8 cellular contexts compared by ENCODE assay signal in the genomic region with DNA sequence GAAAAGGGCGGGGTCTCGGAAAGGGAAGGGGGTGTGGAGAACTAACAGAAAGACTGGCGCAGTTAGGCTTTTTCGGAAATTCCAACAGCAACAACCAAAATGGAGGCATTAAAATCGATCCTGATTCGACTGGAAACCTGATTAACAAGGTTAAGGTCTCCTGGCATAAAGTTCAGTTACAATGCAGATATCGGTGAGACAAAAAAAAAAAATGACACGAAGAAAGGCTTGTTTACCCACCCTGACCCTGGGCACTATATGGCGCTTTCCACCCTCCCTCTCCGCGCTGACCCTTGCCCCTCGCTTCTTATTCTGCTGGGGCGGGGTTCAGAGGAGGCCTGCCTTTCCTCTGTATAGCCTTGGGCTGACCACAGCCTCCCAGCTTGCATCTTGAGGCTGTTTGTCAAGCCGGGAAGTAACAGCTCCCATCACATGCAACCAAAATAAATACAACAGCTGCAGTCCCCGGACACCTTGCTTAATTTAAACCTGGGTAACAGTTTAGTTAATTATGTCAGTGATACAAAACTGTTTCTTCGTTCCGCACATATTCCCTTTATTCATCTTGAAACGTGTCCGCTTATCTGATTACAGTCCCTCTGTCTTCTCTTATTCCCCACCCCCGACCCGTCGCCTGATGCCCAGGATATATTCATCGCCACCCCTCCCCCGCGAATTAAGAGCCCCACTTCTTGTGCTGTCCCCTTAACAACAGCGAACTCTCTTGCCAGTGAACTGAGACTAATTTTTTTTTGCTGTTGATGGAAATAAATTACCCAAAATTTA. TPM values are rescaled to one million over a fixed set of nuclear protein-coding genes. Genes with fewer than 3 reads are reported as not detected.
A peak's percentile ranks its signal among the peaks of the same experiment; 100 is the strongest.
DNase-seq lines count a peak whose midpoint lies in the region; ATAC-seq and TF ChIP-seq lines count a peak whose summit lies in the region.

No MANE protein-coding gene starts in this region.

- peaks cover 11% of the 10 kb centered on the region for H3K9me3 Mint-ChIP-seq in activated naive CD8-positive, alpha-beta T cell treated with anti-CD3 and anti-CD28 coated beads, Interleukin-2, amount 50 U/mL, for 24 hours
- H3K9me3 Mint-ChIP-seq in osteocyte (ENCODE audit: unreplicated experiment), result no peaks in the 10 kb centered on the region

- H3K4me3 Mint-ChIP-seq in activated naive CD8-positive, alpha-beta T cell treated with anti-CD3 and anti-CD28 coated beads, Interleukin-2, amount 50 U/mL, for 24 hours, result peak overlapping the region; percentile 99
- peak overlapping the region; percentile 83 for H3K4me3 Mint-ChIP-seq in osteocyte (ENCODE audit: unreplicated experiment)

- H3K27me3 Mint-ChIP-seq in activated naive CD8-positive, alpha-beta T cell treated with anti-CD3 and anti-CD28 coated beads, Interleukin-2, amount 50 U/mL, for 24 hours, result peaks cover 4% of the 10 kb centered on the region
- no peaks in the 10 kb centered on the region for H3K27me3 Mint-ChIP-seq in osteocyte (ENCODE audit: unreplicated experiment)

- peaks cover 30% of the 10 kb centered on the region for H3K4me1 ChIP-seq in SJSA1 (replicated peaks)
- peaks cover 50% of the 10 kb centered on the region for H3K4me1 ChIP-seq in vagina

- H3K4me1 Mint-ChIP-seq in activated naive CD8-positive, alpha-beta T cell treated with anti-CD3 and anti-CD28 coated beads, Interleukin-2, amount 50 U/mL, for 24 hours, result peaks cover 52% of the 10 kb centered on the region
- H3K4me1 Mint-ChIP-seq in osteocyte (ENCODE audit: unreplicated experiment), result peaks cover 51% of the 10 kb centered on the region

- H3K36me3 ChIP-seq in SJSA1 (peaks cover 11% of the 10 kb centered on the region), vagina (no peaks in the 10 kb centered on the region)

- TF ChIP-seq POLR2A in vagina (IDR thresholded peaks at IDR 0.05), result peak in 1 of 2 donors; percentile 67

- ATAC-seq in GM19351 (IDR thresholded peaks at IDR 0.05; ENCODE audit: unreplicated experiment), result peak; percentile 14
- no peak for ATAC-seq in activated naive CD8-positive, alpha-beta T cell treated with anti-CD3 and anti-CD28 coated beads, Interleukin-2, amount 50 U/mL, for 24 hours
- peak; percentile 54 for ATAC-seq in Right ventricle myocardium superior (ENCODE audit: poor library complexity)

- TF ChIP-seq CTCF in osteocyte (IDR thresholded peaks at IDR 0.05) (no peak), vagina (IDR thresholded peaks at IDR 0.05) (no peak)

- peak overlapping the region; percentile 100 for H3K27ac Mint-ChIP-seq in activated naive CD8-positive, alpha-beta T cell treated with anti-CD3 and anti-CD28 coated beads, Interleukin-2, amount 50 U/mL, for 24 hours
- peak overlapping the region; percentile 99 for H3K27ac Mint-ChIP-seq in osteocyte (ENCODE audit: unreplicated experiment)

- DNase-seq in C1 segment of cervical spinal cord (lab: John Stamatoyannopoulos, UW) (peak in 11 of 14 donors; percentile 72 to 87 (median 76)), HT-29 (ENCODE audit: low spot score) (peak; percentile 81), SJSA1 (ENCODE audit: low read depth in 1 of 2, low spot score in 2 of 2) (peak; percentile 85 to 94), Right ventricle myocardium superior (peak; percentile 85), osteocyte (ENCODE audit: extremely low spot score, unreplicated experiment) (no peak), vagina (ENCODE audit: extremely low spot score in 2 of 2) (peak in 1 of 2 donors; percentile 92)
- peak; percentile 34 for DNase-seq in activated naive CD8-positive, alpha-beta T cell treated with anti-CD3 and anti-CD28 coated beads, Interleukin-2, amount 50 U/mL, for 24 hours

- intact Hi-C loops in Right ventricle myocardium superior (cut with DNase I), result no loop called here
- intact Hi-C loops in vagina (cut with DNase I), result loop anchor here (5.0 kb wide), 1 partner anchor 83 kb away; no protein-coding TSS in a partner anchor

- H3K9me3 ChIP-seq in SJSA1 (replicated peaks), result no peaks in the 10 kb centered on the region
- H3K9me3 ChIP-seq in vagina, result no peaks in the 10 kb centered on the region

- H3K4me3 ChIP-seq in SJSA1 (peak overlapping the region; percentile 72), vagina (peak overlapping the region; percentile 59 to 97)

- H3K27ac ChIP-seq in SJSA1 (peak overlapping the region; percentile 80), vagina (peak overlapping the region; percentile 99)

- H3K36me3 Mint-ChIP-seq in activated naive CD8-positive, alpha-beta T cell treated with anti-CD3 and anti-CD28 coated beads, Interleukin-2, amount 50 U/mL, for 24 hours (ENCODE audit: low read depth), result peaks cover 10% of the 10 kb centered on the region
- peaks cover 5% of the 10 kb centered on the region for H3K36me3 Mint-ChIP-seq in osteocyte (ENCODE audit: unreplicated experiment)

- H3K27me3 ChIP-seq in SJSA1 (replicated peaks) (no peaks in the 10 kb centered on the region), vagina (no peaks in the 10 kb centered on the region)

RNA-seq across cellular contexts. Expression of a gene that starts 0.8 kb away (rescaled TPM):
- 7.9 and 8.6 TPM in 2 replicates for total RNA-seq in HT-29 (2014; rRNA removed; shearing (Covaris generic))
- 138 and 160 TPM in 2 replicates for total RNA-seq in SJSA1 (2014; rRNA removed; shearing (Covaris generic))
- total RNA-seq in Right ventricle myocardium superior, result 70.5 TPM
- total RNA-seq in osteocyte, result 102 and 104 TPM in 2 replicates
- 76.1 TPM for total RNA-seq in vagina
